20 cellular contexts compared by ENCODE assay signal in genomic region chr17:40467281-40467867, GRCh38. TPM values are rescaled to one million over a fixed set of nuclear protein-coding genes. Genes with fewer than 3 reads are reported as not detected.
DNase-seq lines count a peak whose midpoint lies in the region; ATAC-seq, FAIRE-seq and TF ChIP-seq lines count a peak whose summit lies in the region.
"Had no signal": no experiment of that assay in that cellular context is flagged by ENCODE, and none has a peak within 500 bp of the region (broad histone marks: within the 10 kb centered on the region; RNA-seq: fewer than 3 reads in every experiment).

No MANE protein-coding gene starts in this region.

- CTCF ChIA-PET in A549 (lab: Yijun Ruan, JAX): interaction anchor here (1.4 to 37.5 kb wide), 6 partner anchors 9 to 93 kb away, joined by 3 to 822 read pairs (median 25); partner anchors contain the start of gene IGFBP4
- CTCF ChIA-PET in IMR-90 (lab: Yijun Ruan, JAX): no interaction called here
- CTCF ChIA-PET in H1 (lab: Charles Lee; ENCODE audit: partially characterized antibody): interaction anchor here (1.2 to 34.1 kb wide), 4 partner anchors 10 to 93 kb away, joined by 3 to 739 read pairs (median 26); partner anchors contain the start of gene IGFBP4

- no peak overlapping the region for H3K4me3 ChIP-seq in A549
- no peak overlapping the region for H3K4me3 ChIP-seq in IMR-90 (ENCODE audit: insufficient read depth, low read depth, low read length)
- no peak overlapping the region for H3K4me3 ChIP-seq in H1 (ENCODE audit: extremely low read depth in 1 of 4, insufficient read depth in 2 of 4, low read depth in 3 of 4, low read length in 4 of 4)
- H3K4me3 ChIP-seq in HAP-1: no peak overlapping the region
- H3K4me3 ChIP-seq: GM12878, GM23338 had no signal

- no peak overlapping the region for H3K18ac ChIP-seq in IMR-90 (ENCODE audit: low read depth, low read length)
- no peak overlapping the region; the same call in 1 of the 2 replicates for H3K18ac ChIP-seq in H1 (ENCODE audit: extremely low read depth, low read length)

- TF ChIP-seq EP300 in A549 (IDR thresholded peaks at IDR 0.05) (no peak), H1 (IDR thresholded peaks at IDR 0.05; ENCODE audit: borderline replicate concordance in 1 of 2, low read depth in 2 of 2, low read length in 2 of 2) (no peak)

- no TSS peak for BruUV-seq in IMR-90 (replicated peaks; lab: Mats Ljungman, UMichigan)

- H3K4me1 ChIP-seq in A549 (peaks cover 47% of the 10 kb centered on the region), IMR-90 (ENCODE audit: control insufficient read depth, insufficient read depth, low read length) (peaks cover 13% of the 10 kb centered on the region), H1 (replicated peaks in 1 of 4; ENCODE audit: control insufficient read depth in 3 of 4, insufficient read depth in 4 of 4, low read length in 3 of 4) (peaks cover 0 to 27% (median 8%) of the 10 kb centered on the region in 4 experiments; a peak in 6 of 7 replicates), HAP-1 (no peaks in the 10 kb centered on the region)

- no peaks in the 10 kb centered on the region for H3K36me3 Mint-ChIP-seq in nephron (ENCODE audit: low read depth)
- H3K36me3 Mint-ChIP-seq: CD4-positive, alpha-beta memory T cell had no signal

- in situ Hi-C loops in IMR-90 (cut with MboI; ENCODE audit: low sequenced_read_pairs): no loop called here
- in situ Hi-C loops in HAP-1 (cut with MboI; ENCODE audit: low sequenced_read_pairs): no loop called here

- peak overlapping the region; percentile 84; the same call in 1 of the 2 replicates for H2BK12ac ChIP-seq in H1 (ENCODE audit: low read depth, low read length)

- H3K56ac ChIP-seq in IMR-90 (ENCODE audit: extremely low read depth, insufficient read depth, low read length) (no peak overlapping the region), H1 (replicated peaks; ENCODE audit: insufficient read length, low read depth, low read length) (no peak overlapping the region)

- H3K4ac ChIP-seq in IMR-90 (ENCODE audit: low read depth, low read length) (no peak overlapping the region), H1 (replicated peaks; ENCODE audit: insufficient read length, low read depth, low read length) (no peak overlapping the region)

- H2BK15ac ChIP-seq in IMR-90 (ENCODE audit: low read depth, low read length) (no peak overlapping the region), H1 (ENCODE audit: low read length) (peak overlapping the region; percentile 92; the same call in 1 of the 2 replicates)

- peak overlapping the region in 1 of 2 experiments; percentile 96; a peak in 3 of 6 replicates for H3K27ac ChIP-seq in A549
- H3K27ac ChIP-seq in IMR-90 (ENCODE audit: insufficient read depth, low read length): no peak overlapping the region
- H3K27ac ChIP-seq in H1 (ENCODE audit: low read depth, low read length): no peak overlapping the region

- peak overlapping the region in 2 of 3 experiments; percentile 33 to 47 for H3K27ac Mint-ChIP-seq in nephron
- H3K27ac Mint-ChIP-seq: CD4-positive, alpha-beta memory T cell; GM23338 had no signal

- H3K4me1 Mint-ChIP-seq in nephron: peaks cover 42% of the 10 kb centered on the region
- H3K4me1 Mint-ChIP-seq: CD4-positive, alpha-beta memory T cell had no signal

- no peak overlapping the region for H3K9ac ChIP-seq in IMR-90 (ENCODE audit: low read depth, low read length)
- H3K9ac ChIP-seq in H1 (replicated peaks in 1 of 4; ENCODE audit: extremely low read depth in 1 of 4, low read depth in 3 of 4, low read length in 3 of 4): no peak overlapping the region

- intact Hi-C loops in IMR-90 (cut with micrococcal nuclease): no loop called here

- DNase-seq in A549 (ENCODE audit: low read depth in 1 of 2, low spot score in 1 of 2) (peak in 1 of 2 experiments; percentile 37), IMR-90 (no peak), H1 (ENCODE audit: low read depth in 1 of 2, low spot score in 2 of 2) (no peak), DMS53 (lab: John Stamatoyannopoulos, UW) (no peak), HAP-1 (ENCODE audit: low spot score in 2 of 2) (no peak), DMS79 treated with DMSO at 0.1 percent for 48 hours (lab: John Stamatoyannopoulos, UW) (no peak), T-helper 9 cell (no peak)
- DNase-seq: 8988T; C1 segment of cervical spinal cord; Calu3; CD4-positive, alpha-beta memory T cell; COR-L47; EL; GDM1; HCEC 1CT had no signal

- H2BK5ac ChIP-seq in IMR-90 (ENCODE audit: low read depth, low read length, poor library complexity, severe bottlenecking) (no peak overlapping the region), H1 (ENCODE audit: low read depth, low read length) (no peak overlapping the region)

- H4K8ac ChIP-seq in IMR-90 (ENCODE audit: low read depth in 2 of 2, low read length in 2 of 2) (no peak overlapping the region), H1 (ENCODE audit: extremely low read depth, insufficient read depth, low read length) (no peak overlapping the region)

- POLR2A ChIA-PET in A549 (lab: Yijun Ruan, JAX) (interaction anchor here (0.5 to 12.0 kb wide), 7 partner anchors 8 to 91 kb away, joined by 3 to 177 read pairs (median 7); partner anchors contain the start of gene TOP2A), IMR-90 (lab: Charles Lee; ENCODE audit: unreplicated experiment) (interaction anchor here (0.8 kb wide), 1 partner anchor 66 kb away, joined by 5 read pairs; no protein-coding TSS in a partner anchor), H1 (lab: Charles Lee; ENCODE audit: partially characterized antibody) (interaction anchor here (0.7 to 1.9 kb wide), 4 partner anchors 9 to 51 kb away, joined by 3 to 9 read pairs (median 4); partner anchors contain the start of gene IGFBP4)

- H3K9me1 ChIP-seq in IMR-90 (ENCODE audit: insufficient read depth, low read length): peaks cover 15% of the 10 kb centered on the region; the same call in 1 of the 2 replicates

- no peak for TF ChIP-seq CTCF in A549 (IDR thresholded peaks at IDR 0.05)
- no peak for TF ChIP-seq CTCF in IMR-90 (conservative IDR thresholded peaks at IDR 0.05; ENCODE audit: low read depth, low read length)
- TF ChIP-seq CTCF in H1 (IDR thresholded peaks at IDR 0.05; ENCODE audit: control extremely low read depth in 1 of 3, insufficient read depth in 1 of 3, low read depth in 1 of 3, low read length in 3 of 3): no peak
- no peak for TF ChIP-seq CTCF in nephron (IDR thresholded peaks at IDR 0.05; ENCODE audit: unreplicated experiment in 3 of 3)

- H4K5ac ChIP-seq in IMR-90 (ENCODE audit: low read depth, low read length): no peak overlapping the region
- H4K5ac ChIP-seq in H1 (ENCODE audit: insufficient read length, low read depth, low read length): no peak overlapping the region

- no peaks in the 10 kb centered on the region for H3K27me3 ChIP-seq in IMR-90 (ENCODE audit: control insufficient read depth, insufficient read depth, low read length)
- H3K27me3 ChIP-seq in H1 (replicated peaks in 1 of 4; ENCODE audit: control insufficient read depth in 3 of 4, extremely low read depth in 1 of 4, insufficient read depth in 3 of 4, low read length in 3 of 4): no peaks in the 10 kb centered on the region
- H3K27me3 ChIP-seq in HAP-1 (ENCODE audit: low read depth): peaks cover 11% of the 10 kb centered on the region

- TF ChIP-seq POLR2A in A549 (IDR thresholded peaks at IDR 0.05; ENCODE audit: low read length) (no peak), IMR-90 (IDR thresholded peaks at IDR 0.05; ENCODE audit: low read depth, low read length) (peak; percentile 39), H1 (IDR thresholded peaks at IDR 0.05; ENCODE audit: control extremely low read depth in 1 of 2, low read depth in 2 of 2, low read length in 2 of 2) (no peak)

- H3K9me3 ChIP-seq in A549 (no peaks in the 10 kb centered on the region), IMR-90 (ENCODE audit: control insufficient read depth, insufficient read depth, low read length) (no peaks in the 10 kb centered on the region), H1 (ENCODE audit: insufficient read depth in 2 of 2, low read depth in 1 of 2, low read length in 1 of 2) (peaks cover 4 to 5% of the 10 kb centered on the region in 2 experiments; a peak in 2 of 4 replicates), HAP-1 (no peaks in the 10 kb centered on the region)

- peaks cover 9% of the 10 kb centered on the region for H3K27me3 Mint-ChIP-seq in nephron (ENCODE audit: low read depth)
- H3K27me3 Mint-ChIP-seq: CD4-positive, alpha-beta memory T cell had no signal

- no peaks in the 10 kb centered on the region for H3K79me2 ChIP-seq in H1 (ENCODE audit: control insufficient read depth in 1 of 2, insufficient read depth in 2 of 2, low read length in 2 of 2)

- FAIRE-seq in A549 (lab: Jason Lieb, UNC): no peak
- no peak for FAIRE-seq in H1 (lab: Jason Lieb, UNC)
- FAIRE-seq: GM12878, H54 had no signal

- dilution Hi-C loops in IMR-90 (cut with HindIII; ENCODE audit: low sequenced_read_pairs, unreplicated experiment): no loop called here

- H3K14ac ChIP-seq in IMR-90 (replicated peaks; ENCODE audit: low read depth, low read length): no peak overlapping the region
- H3K14ac ChIP-seq in H1 (ENCODE audit: insufficient read length): no peak overlapping the region

- H3K4me2 ChIP-seq in A549 (no peak overlapping the region), IMR-90 (ENCODE audit: low read depth, low read length) (no peak overlapping the region), H1 (ENCODE audit: insufficient read depth in 1 of 2, low read depth in 2 of 2, low read length in 2 of 2) (no peak overlapping the region)
- H3K4me2 ChIP-seq: GM23338 had no signal

- TF ChIP-seq RAD21 in A549 (conservative IDR thresholded peaks at IDR 0.05 in 1 of 2, IDR thresholded peaks at IDR 0.05 in 1 of 2) (no peak), IMR-90 (IDR thresholded peaks at IDR 0.05; ENCODE audit: low read length) (no peak), H1 (IDR thresholded peaks at IDR 0.05 in 1 of 2, conservative IDR thresholded peaks at IDR 0.05 in 1 of 2; ENCODE audit: low read depth in 2 of 2, low read length in 2 of 2) (no peak)

- H3K23me2 ChIP-seq in H1 (ENCODE audit: low read depth, low read length): no peaks in the 10 kb centered on the region; the same call in 1 of the 2 replicates

- no peak overlapping the region for H4K91ac ChIP-seq in IMR-90 (ENCODE audit: insufficient read depth, low read depth, low read length)
- peak overlapping the region; percentile 68 for H4K91ac ChIP-seq in H1 (replicated peaks; ENCODE audit: insufficient read length, low read length)

- ATAC-seq in A549: no peak
- no peak for ATAC-seq in IMR-90 (ENCODE audit: low read depth)
- ATAC-seq: GM12878, GM23338 had no signal

- H3K23ac ChIP-seq in IMR-90 (ENCODE audit: low read depth, low read length) (no peak overlapping the region), H1 (ENCODE audit: insufficient read length) (no peak overlapping the region)

- no peaks in the 10 kb centered on the region for H3K9me3 Mint-ChIP-seq in nephron
- H3K9me3 Mint-ChIP-seq: CD4-positive, alpha-beta memory T cell had no signal

- 97% methylated on average over 2 of the region's 2 CpGs for WGBS in A549 (ENCODE audit: missing lambda C conversion rate)
- WGBS in IMR-90 (ENCODE audit: extremely low coverage in 2 of 2, insufficient read length in 1 of 2), 2 experiments: 100% methylated on average over 1 of the region's 2 CpGs; no CpG with 5 or more reads in 1 of the 2 experiments
- 100% methylated on average over 2 of the region's 2 CpGs; no CpG with 5 or more reads in 1 of the 2 experiments for WGBS in H1 (ENCODE audit: extremely low coverage in 1 of 2, insufficient coverage in 1 of 2, insufficient read length in 1 of 2, insufficient replicate concordance in 2 of 2, low coverage in 1 of 2, low lambda C conversion rate in 2 of 2, missing lambda C conversion rate in 1 of 2), 2 experiments

- H2BK120ac ChIP-seq in IMR-90 (ENCODE audit: low read depth, low read length): no peak overlapping the region
- no peak overlapping the region for H2BK120ac ChIP-seq in H1 (replicated peaks; ENCODE audit: low read depth, low read length)

- H2AK9ac ChIP-seq in IMR-90 (replicated peaks; ENCODE audit: low read depth, low read length, poor library complexity): no peak overlapping the region

- H2AK5ac ChIP-seq in IMR-90 (ENCODE audit: low read depth, low read length) (no peak overlapping the region), H1 (ENCODE audit: low read depth, low read length) (no peak overlapping the region)

- H3K36me3 ChIP-seq in IMR-90 (ENCODE audit: control insufficient read depth, insufficient read depth, low read length) (no peaks in the 10 kb centered on the region), H1 (ENCODE audit: control insufficient read depth in 2 of 4, insufficient read depth in 4 of 4, low read length in 3 of 4) (no peaks in the 10 kb centered on the region), HAP-1 (replicated peaks) (no peaks in the 10 kb centered on the region)

- H3K4me3 Mint-ChIP-seq in nephron: no peak overlapping the region
- H3K4me3 Mint-ChIP-seq: CD4-positive, alpha-beta memory T cell; GM23338 had no signal

- H2BK20ac ChIP-seq in IMR-90 (ENCODE audit: low read depth, low read length) (no peak overlapping the region), H1 (ENCODE audit: low read length) (peak overlapping the region; percentile 72)

- H4K20me1 ChIP-seq in IMR-90 (ENCODE audit: insufficient read depth, low read length) (no peaks in the 10 kb centered on the region; the same call in 1 of the 2 replicates), H1 (replicated peaks in 1 of 2; ENCODE audit: control insufficient read depth in 1 of 2, insufficient read depth in 2 of 2, low read length in 2 of 2) (no peaks in the 10 kb centered on the region)

- H3K79me1 ChIP-seq in IMR-90 (ENCODE audit: low read depth in 1 of 2, low read length in 2 of 2) (peaks cover 0 to 4% of the 10 kb centered on the region in 2 experiments; a peak in 1 of 4 replicates), H1 (ENCODE audit: low read depth, low read length) (no peaks in the 10 kb centered on the region)

- no peak overlapping the region for H2AFZ ChIP-seq in IMR-90 (replicated peaks; ENCODE audit: low read length, poor library complexity)
- H2AFZ ChIP-seq in H1 (ENCODE audit: low read length): no peak overlapping the region
- H2AFZ ChIP-seq: GM23338 had no signal

RNA-seq across cellular contexts. Expression of gene IGFBP4, which starts 24.1 kb away (rescaled TPM):
- polyA plus RNA-seq in A549 (2011; rRNA removed) (1,080 and 1,577 TPM in 2 replicates), A549 (2017; fragmentation: RNase III; extraction: RNeasy Plus Mini Kit Qiagen cat#74134 plus additional on column Dnase treatment) (1,501 to 1,941 TPM (median 1,829 TPM) in 3 replicates), IMR-90 (2012; rRNA removed) (1,187 TPM in 2 replicates), H1 (2011; rRNA removed) (79.9 and 85.5 TPM in 2 replicates)
- polyA plus RNA-seq in A549 (2012; cell fraction: cytosol; rRNA removed): 1,069 and 1,422 TPM in 2 replicates
- polyA plus RNA-seq in A549 (2012; cell fraction: nucleus; rRNA removed): 982 and 1,044 TPM in 2 replicates
- 1,444 and 1,452 TPM in 2 replicates for polyA minus RNA-seq in A549 (2011; rRNA and poly(A)+ RNA removed)
- 257 and 308 TPM in 2 replicates for total RNA-seq in IMR-90 (2012; rRNA removed)
- polyA plus RNA-seq in IMR-90 (2012; cell fraction: cytosol; rRNA removed): 1,397 and 1,707 TPM in 2 replicates
- polyA plus RNA-seq in IMR-90 (2012; cell fraction: nucleus; rRNA removed; ENCODE audit: low replicate concordance): 452 and 510 TPM in 2 replicates
- 105 and 109 TPM in 2 replicates for total RNA-seq in H1 (2021; fragmentation: NEBNext Ultra II Directional; extraction: Animal tissue kit (Norgen Biotek cat#: 25700))
- polyA plus RNA-seq in H1 (2011; cell fraction: cytosol; rRNA removed): 68.0 TPM
- polyA plus RNA-seq in H1 (2011; cell fraction: nucleus; rRNA removed): 63.6 TPM
- polyA plus RNA-seq in H1 (2012, experiment 1 of 2): 95.6 to 171 TPM (median 141 TPM) in 4 replicates
- polyA plus RNA-seq in H1 (2012, experiment 2 of 2): 167 TPM
- 95.7 TPM for polyA plus RNA-seq in H1 (2013, experiment 1 of 2)
- 105 TPM for polyA plus RNA-seq in H1 (2013, experiment 2 of 2)
- 64.7 and 69.4 TPM in 2 replicates for polyA minus RNA-seq in H1 (2011; rRNA and poly(A)+ RNA removed)
- polyA minus RNA-seq in H1 (2011; cell fraction: cytosol; rRNA and poly(A)+ RNA removed): 60.8 TPM
- polyA minus RNA-seq in H1 (2011; cell fraction: nucleus; rRNA and poly(A)+ RNA removed): 36.3 TPM

RNA-seq across cellular contexts. Expression of gene TNS4, which starts 34.0 kb away (rescaled TPM):
- polyA plus RNA-seq in A549 (2011; rRNA removed): 24.2 and 45.9 TPM in 2 replicates
- polyA plus RNA-seq in A549 (2012; cell fraction: cytosol; rRNA removed): 18.0 and 30.2 TPM in 2 replicates
- 83.8 and 125 TPM in 2 replicates for polyA plus RNA-seq in A549 (2012; cell fraction: nucleus; rRNA removed)
- 61.6 to 75.9 TPM (median 73.5 TPM) in 3 replicates for polyA plus RNA-seq in A549 (2017; fragmentation: RNase III; extraction: RNeasy Plus Mini Kit Qiagen cat#74134 plus additional on column Dnase treatment)
- 62.8 and 79.7 TPM in 2 replicates for polyA minus RNA-seq in A549 (2011; rRNA and poly(A)+ RNA removed)
- total RNA-seq in IMR-90 (2012; rRNA removed): 0.28 TPM in 1 of 2 replicates, not detected in the other
- 0.07 TPM in 1 of 2 replicates, not detected in the other for polyA plus RNA-seq in IMR-90 (2012; rRNA removed)
- polyA plus RNA-seq in IMR-90 (2012; cell fraction: cytosol; rRNA removed): 0.07 and 0.08 TPM in 2 replicates
- polyA plus RNA-seq in IMR-90 (2012; cell fraction: nucleus; rRNA removed; ENCODE audit: low replicate concordance): 0.33 and 0.57 TPM in 2 replicates
- 0.20 and 0.80 TPM in 2 replicates for total RNA-seq in H1 (2021; fragmentation: NEBNext Ultra II Directional; extraction: Animal tissue kit (Norgen Biotek cat#: 25700))
- polyA plus RNA-seq in H1 (2011; rRNA removed): 0.21 and 0.39 TPM in 2 replicates
- 0.49 TPM for polyA plus RNA-seq in H1 (2011; cell fraction: cytosol; rRNA removed)
- polyA plus RNA-seq in H1 (2011; cell fraction: nucleus; rRNA removed): 0.54 TPM
- 0.21 to 0.76 TPM (median 0.30 TPM) in 4 replicates for polyA plus RNA-seq in H1 (2012, experiment 1 of 2)
- polyA plus RNA-seq in H1 (2012, experiment 2 of 2): 0.10 TPM
- polyA plus RNA-seq in H1 (2013, experiment 1 of 2): 0.39 TPM
- 0.63 TPM for polyA plus RNA-seq in H1 (2013, experiment 2 of 2)
- polyA minus RNA-seq in H1 (2011; rRNA and poly(A)+ RNA removed): 0.60 and 0.66 TPM in 2 replicates
- polyA minus RNA-seq in H1 (2011; cell fraction: cytosol; rRNA and poly(A)+ RNA removed): not detected
- 0.90 TPM for polyA minus RNA-seq in H1 (2011; cell fraction: nucleus; rRNA and poly(A)+ RNA removed)
- total RNA-seq: A673 had no signal

RNA-seq across cellular contexts. Expression of gene TOP2A, which starts 49.7 kb away (rescaled TPM):
- polyA plus RNA-seq in A549 (2011; rRNA removed) (273 and 416 TPM in 2 replicates), A549 (2017; fragmentation: RNase III; extraction: RNeasy Plus Mini Kit Qiagen cat#74134 plus additional on column Dnase treatment) (210 to 241 TPM (median 226 TPM) in 3 replicates), IMR-90 (2012; rRNA removed) (40.2 and 43.4 TPM in 2 replicates), H1 (2011; rRNA removed) (40.6 and 83.1 TPM in 2 replicates)
- 78.4 and 82.0 TPM in 2 replicates for polyA plus RNA-seq in A549 (2012; cell fraction: cytosol; rRNA removed)
- polyA plus RNA-seq in A549 (2012; cell fraction: nucleus; rRNA removed): 75.2 and 121 TPM in 2 replicates
- 83.1 and 83.3 TPM in 2 replicates for polyA minus RNA-seq in A549 (2011; rRNA and poly(A)+ RNA removed)
- 68.5 and 118 TPM in 2 replicates for total RNA-seq in IMR-90 (2012; rRNA removed)
- polyA plus RNA-seq in IMR-90 (2012; cell fraction: cytosol; rRNA removed): 3.3 and 5.3 TPM in 2 replicates
- 2.7 and 19.5 TPM in 2 replicates for polyA plus RNA-seq in IMR-90 (2012; cell fraction: nucleus; rRNA removed; ENCODE audit: low replicate concordance)
- total RNA-seq in H1 (2021; fragmentation: NEBNext Ultra II Directional; extraction: Animal tissue kit (Norgen Biotek cat#: 25700)): 276 and 291 TPM in 2 replicates
- 99.6 TPM for polyA plus RNA-seq in H1 (2011; cell fraction: cytosol; rRNA removed)
- 30.5 TPM for polyA plus RNA-seq in H1 (2011; cell fraction: nucleus; rRNA removed)
- polyA plus RNA-seq in H1 (2012, experiment 1 of 2): 83.9 to 176 TPM (median 103 TPM) in 4 replicates
- polyA plus RNA-seq in H1 (2012, experiment 2 of 2): 14.8 TPM
- 148 TPM for polyA plus RNA-seq in H1 (2013, experiment 1 of 2)
- polyA plus RNA-seq in H1 (2013, experiment 2 of 2): 143 TPM
- polyA minus RNA-seq in H1 (2011; rRNA and poly(A)+ RNA removed): 77.8 and 118 TPM in 2 replicates
- 70.7 TPM for polyA minus RNA-seq in H1 (2011; cell fraction: cytosol; rRNA and poly(A)+ RNA removed)
- polyA minus RNA-seq in H1 (2011; cell fraction: nucleus; rRNA and poly(A)+ RNA removed): 82.3 TPM

Comparison
In these comparisons a context has a peak if more than half of its experiments do, and no peak if none do; other contexts are left out.
1. RNA of gene TNS4, which starts 34.0 kb away (polyA plus RNA-seq): 18.0 to 125 TPM in A549; 0.10 to 0.76 TPM in H1 and 0.07 to 0.57 TPM in IMR-90; every median in the first group is over 10 times any median in the second.